ENCODE assay signal across 8 cellular contexts in genomic region chr1:167936068-167936929, GRCh38. TPM values are rescaled to one million over a fixed set of nuclear protein-coding genes. Genes with fewer than 3 reads are reported as not detected.
A peak's percentile ranks its signal among the peaks of the same experiment; 100 is the strongest.
DNase-seq lines count a peak whose midpoint lies in the region; ATAC-seq and TF ChIP-seq lines count a peak whose summit lies in the region.

DCAF6 (plus strand) TSS chr1:167936683; CDS start chr1:167936912, 229 bp downstream.

- no peaks in the 10 kb centered on the region for H3K9me1 ChIP-seq in IMR-90 (ENCODE audit: insufficient read depth, low read length)

- peak within 1 kb of the TSS; percentile 97 for H4K91ac ChIP-seq in IMR-90 (ENCODE audit: insufficient read depth, low read depth, low read length)

- H3K9me3 ChIP-seq in IMR-90 (ENCODE audit: control insufficient read depth, insufficient read depth, low read length), result no peaks in the 10 kb centered on the region

- H3K4me3 ChIP-seq in IMR-90 (ENCODE audit: insufficient read depth, low read depth, low read length), result peak within 1 kb of the TSS; percentile 98

- in situ Hi-C loops in IMR-90 (cut with MboI; ENCODE audit: low sequenced_read_pairs), result no loop called here

- peaks cover 0 to 30% of the 10 kb centered on the region in 2 experiments; a peak in 2 of 4 replicates for H3K79me1 ChIP-seq in IMR-90 (ENCODE audit: low read depth in 1 of 2, low read length in 2 of 2)

- peak within 1 kb of the TSS; percentile 74; the same call in 1 of the 2 replicates for H2AK5ac ChIP-seq in IMR-90 (ENCODE audit: low read depth, low read length)

- intact Hi-C loops in IMR-90 (cut with micrococcal nuclease), result loop anchor here (1.0 to 5.0 kb wide), 6 partner anchors 114 to 291 kb away; partner anchors contain the start of gene SFT2D2

- H2BK15ac ChIP-seq in IMR-90 (ENCODE audit: low read depth, low read length), result peak within 1 kb of the TSS; percentile 80; the same call in 2 of the 3 replicates

- H3K23ac ChIP-seq in IMR-90 (ENCODE audit: low read depth, low read length), result peak within 1 kb of the TSS; percentile 99

- dilution Hi-C loops in IMR-90 (cut with HindIII; ENCODE audit: low sequenced_read_pairs, unreplicated experiment), result no loop called here

- CTCF ChIA-PET in IMR-90 (lab: Yijun Ruan, JAX), result interaction anchor here (0.7 to 1.0 kb wide), 2 partner anchors 68 to 146 kb away, joined by 3 to 5 read pairs; no protein-coding TSS in a partner anchor

- H2AFZ ChIP-seq in IMR-90 (replicated peaks; ENCODE audit: low read length, poor library complexity), result peak within 1 kb of the TSS; percentile 99

- peak; percentile 99 for DNase-seq in DMS 273 (lab: John Stamatoyannopoulos, UW; ENCODE audit: unreplicated experiment)
- DNase-seq in IMR-90, result peak; percentile 99
- DNase-seq in OCI-M1 (lab: John Stamatoyannopoulos, UW), result peak; percentile 99
- peak; percentile 94 for DNase-seq in activated T-cell treated with anti-CD3 and anti-CD28 coated beads for 24 hours (ENCODE audit: low read depth)
- DNase-seq in epidermal melanocyte (ENCODE audit: insufficient read length, low spot score), result peak; percentile 95
- peak; percentile 95 for DNase-seq in middle frontal gyrus (ENCODE audit: extremely low spot score, low spot score)
- peak; percentile 91 for DNase-seq in stimulated activated CD8-positive, alpha-beta memory T cell treated with anti-CD3 and anti-CD28 coated beads, Interleukin-2, amount 100 ng/mL, for 48 hours (ENCODE audit: low read depth in 2 of 2)

- POLR2A ChIA-PET in IMR-90 (lab: Charles Lee; ENCODE audit: unreplicated experiment), result interaction anchor here (0.6 to 1.2 kb wide), 5 partner anchors 9 to 397 kb away, joined by 3 to 14 read pairs (median 3); no protein-coding TSS in a partner anchor

- peak within 1 kb of the TSS; percentile 98 for H3K4ac ChIP-seq in IMR-90 (ENCODE audit: low read depth, low read length)

- H3K36me3 ChIP-seq in IMR-90 (ENCODE audit: control insufficient read depth, insufficient read depth, low read length), result no peaks in the 10 kb centered on the region

- ATAC-seq in GM21528 (IDR thresholded peaks at IDR 0.05; ENCODE audit: low FRiP score, unreplicated experiment), result peak; percentile 75
- peak; percentile 88 for ATAC-seq in IMR-90 (ENCODE audit: low read depth)

- peaks cover 19% of the 10 kb centered on the region; the same call in 1 of the 2 replicates for H4K20me1 ChIP-seq in IMR-90 (ENCODE audit: insufficient read depth, low read length)

- peak; percentile 88 for TF ChIP-seq POLR2A in IMR-90 (IDR thresholded peaks at IDR 0.05; ENCODE audit: low read depth, low read length)

- H2AK9ac ChIP-seq in IMR-90 (replicated peaks; ENCODE audit: low read depth, low read length, poor library complexity), result peak within 1 kb of the TSS; percentile 99

- TF ChIP-seq CTCF in IMR-90 (conservative IDR thresholded peaks at IDR 0.05; ENCODE audit: low read depth, low read length), result no peak

- no TSS peak for BruUV-seq in IMR-90 (replicated peaks; lab: Mats Ljungman, UMichigan)

- peak within 1 kb of the TSS; percentile 97 for H2BK120ac ChIP-seq in IMR-90 (ENCODE audit: low read depth, low read length)

- no CpG with 5 or more reads among the region's 58 CpGs for WGBS in IMR-90 (ENCODE audit: extremely low coverage in 2 of 2, insufficient read length in 1 of 2), 2 experiments

- H4K8ac ChIP-seq in IMR-90 (ENCODE audit: low read depth in 2 of 2, low read length in 2 of 2), result peak within 1 kb of the TSS; percentile 55 to 100

- peak within 1 kb of the TSS; percentile 89 for H3K18ac ChIP-seq in IMR-90 (ENCODE audit: low read depth, low read length)

- peak within 1 kb of the TSS; percentile 100 for H3K56ac ChIP-seq in IMR-90 (ENCODE audit: extremely low read depth, insufficient read depth, low read length)

- H3K4me1 ChIP-seq in IMR-90 (ENCODE audit: control insufficient read depth, insufficient read depth, low read length), result no peaks in the 10 kb centered on the region

- peak within 1 kb of the TSS; percentile 94 for H2BK5ac ChIP-seq in IMR-90 (ENCODE audit: low read depth, low read length, poor library complexity, severe bottlenecking)

- H3K14ac ChIP-seq in IMR-90 (replicated peaks; ENCODE audit: low read depth, low read length), result peak within 1 kb of the TSS; percentile 100

- peak within 1 kb of the TSS; percentile 95 for H3K4me2 ChIP-seq in IMR-90 (ENCODE audit: low read depth, low read length)

- H3K9ac ChIP-seq in IMR-90 (ENCODE audit: low read depth, low read length), result peak within 1 kb of the TSS; percentile 97

- H2BK20ac ChIP-seq in IMR-90 (ENCODE audit: low read depth, low read length), result peak within 1 kb of the TSS; percentile 67; the same call in 1 of the 2 replicates

- H3K27ac ChIP-seq in IMR-90 (ENCODE audit: insufficient read depth, low read length), result peak within 1 kb of the TSS; percentile 89

- TF ChIP-seq RAD21 in IMR-90 (IDR thresholded peaks at IDR 0.05; ENCODE audit: low read length), result no peak

- H4K5ac ChIP-seq in IMR-90 (ENCODE audit: low read depth, low read length), result peak within 1 kb of the TSS; percentile 89

- no peaks in the 10 kb centered on the region for H3K27me3 ChIP-seq in IMR-90 (ENCODE audit: control insufficient read depth, insufficient read depth, low read length)

TF ChIP-seq in IMR-90, 13 proteins besides CTCF, POLR2A, EP300 and RAD21:
- no peak for TF ChIP-seq MXI1 (IDR thresholded peaks at IDR 0.05; ENCODE audit: borderline replicate concordance, low read depth, low read length)
- no peak for TF ChIP-seq RCOR1 (IDR thresholded peaks at IDR 0.05; ENCODE audit: insufficient replicate concordance, low read length)
- peak; percentile 95 for TF ChIP-seq MAZ (IDR thresholded peaks at IDR 0.05; ENCODE audit: borderline replicate concordance, low read depth, low read length)
- peak; percentile 48; the same call in 1 of the 2 replicates for TF ChIP-seq BHLHE40 (IDR thresholded peaks at IDR 0.05; ENCODE audit: low read depth, low read length)
- 0 out of 2 replicates have a peak, but pooled peaks have one; percentile 16 for TF ChIP-seq FOS (IDR thresholded peaks at IDR 0.05; ENCODE audit: low read depth, low read length)
- TF ChIP-seq CHD1 (IDR thresholded peaks at IDR 0.05; ENCODE audit: low read depth, low read length), result no peak
- TF ChIP-seq RFX5 (IDR thresholded peaks at IDR 0.05; ENCODE audit: low read depth, low read length), result no peak
- no peak for TF ChIP-seq USF2 (IDR thresholded peaks at IDR 0.05; ENCODE audit: low read depth, low read length)
- no peak for TF ChIP-seq NFE2L2 (IDR thresholded peaks at IDR 0.05; ENCODE audit: low read depth, low read length)
- TF ChIP-seq SMC3 (IDR thresholded peaks at IDR 0.05; ENCODE audit: low read depth, low read length), result no peak
- no peak for TF ChIP-seq MAFK (IDR thresholded peaks at IDR 0.05; ENCODE audit: low read depth, low read length)
- TF ChIP-seq CEBPB (IDR thresholded peaks at IDR 0.05; ENCODE audit: low read depth, low read length), result peak; percentile 92
- no peak for TF ChIP-seq ELK1 (IDR thresholded peaks at IDR 0.05; ENCODE audit: borderline replicate concordance, low read depth, low read length)

RNA-seq across cellular contexts. Expression of gene DCAF6, which starts in this region (rescaled TPM):
- 74.7 and 88.7 TPM in 2 replicates for total RNA-seq in IMR-90 (2012; rRNA removed)
- polyA plus RNA-seq in IMR-90 (2012; rRNA removed), result 50.1 and 60.4 TPM in 2 replicates
- polyA plus RNA-seq in IMR-90 (2012; cell fraction: cytosol; rRNA removed), result 12.7 and 40.0 TPM in 2 replicates
- 6.0 and 46.7 TPM in 2 replicates for polyA plus RNA-seq in IMR-90 (2012; cell fraction: nucleus; rRNA removed; ENCODE audit: low replicate concordance)

Comparison
In these comparisons a context has a peak if more than half of its experiments do, and no peak if none do; other contexts are left out.
1. Peak in every context shown above with its lines: DNase-seq, ATAC-seq, H3K4me3 ChIP-seq and H3K27ac ChIP-seq.